ENCODE assay signal across 23 cellular contexts in the genomic region with DNA sequence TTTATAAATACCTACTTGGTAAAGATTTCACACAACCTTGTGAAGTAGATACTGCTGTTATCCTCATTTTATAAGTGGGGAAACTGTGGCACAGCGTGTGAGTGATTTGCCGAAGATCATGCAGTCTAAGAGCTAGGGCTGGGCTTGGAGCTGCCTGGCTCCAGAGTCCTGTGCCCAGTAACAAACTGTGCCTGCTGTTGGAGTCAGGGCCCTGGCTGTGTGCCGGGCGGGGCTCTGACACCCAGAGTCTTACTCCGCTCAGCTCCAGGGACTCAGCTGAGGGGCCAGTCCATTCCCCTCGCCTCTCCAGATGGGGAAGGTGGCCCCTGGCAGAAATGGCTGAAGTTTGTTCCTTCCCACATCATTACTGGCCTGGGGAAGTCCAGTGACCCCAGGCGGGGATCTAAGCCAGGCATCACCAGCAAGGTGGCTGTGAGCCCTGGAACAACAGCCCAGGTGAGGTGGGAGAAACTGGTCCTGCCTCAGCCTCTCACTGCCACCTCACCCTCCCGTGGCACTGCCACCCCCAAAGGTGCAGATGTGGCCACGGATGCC.
"Had no signal": no experiment of that assay in that cellular context is flagged by ENCODE, and none has a peak within 500 bp of the region (broad histone marks: within the 10 kb centered on the region; RNA-seq: fewer than 3 reads in every experiment).

No MANE protein-coding gene starts in this region.

- H3K27ac ChIP-seq: KMS-11, SJSA1 had no signal

- H3K9me3 Mint-ChIP-seq: activated B cell treated with CpG ODN at 0.5 μM for 24 hours; activated CD4-positive, alpha-beta memory T cell treated with anti-CD3 and anti-CD28 coated beads for 36 hours; activated CD4-positive, alpha-beta T cell treated with anti-CD3 and anti-CD28 coated beads, Interleukin-2, amount 10 ng/mL, durations not matched to agents 7 days and 5 days; activated naive CD4-positive, alpha-beta T cell treated with anti-CD3 and anti-CD28 coated beads, Interleukin-2, amount 10 ng/mL, durations not matched to agents 7 days and 5 days; activated naive CD8-positive, alpha-beta T cell treated with anti-CD3 and anti-CD28 coated beads for 36 hours; activated T-cell treated with anti-CD3 and anti-CD28 coated beads, Interleukin-2, amount 50 U/mL, for 72 hours; activated T-helper 2 cell treated with anti-CD3 and anti-CD28 coated beads, Interferon-gamma antibody, Interleukin-2, Interleukin-4, amounts not matched to agents 10 μg/mL and 5 μg/mL and 100 μg/mL, durations not matched to agents 14 hours and 24 hours and 36 hours had no signal

- H3K4me1 Mint-ChIP-seq: activated CD4-positive, alpha-beta T cell treated with anti-CD3 and anti-CD28 coated beads, Interleukin-2, amount 10 ng/mL, durations not matched to agents 7 days and 5 days; activated naive CD4-positive, alpha-beta T cell treated with anti-CD3 and anti-CD28 coated beads, Interleukin-2, amount 10 ng/mL, durations not matched to agents 7 days and 5 days; activated naive CD8-positive, alpha-beta T cell treated with anti-CD3 and anti-CD28 coated beads for 36 hours had no signal

- H3K4me3 Mint-ChIP-seq: activated B cell treated with CpG ODN at 0.5 μM for 24 hours; activated CD4-positive, alpha-beta memory T cell treated with anti-CD3 and anti-CD28 coated beads for 36 hours; activated CD4-positive, alpha-beta T cell treated with anti-CD3 and anti-CD28 coated beads, Interleukin-2, amount 10 ng/mL, durations not matched to agents 7 days and 5 days; activated naive CD4-positive, alpha-beta T cell treated with anti-CD3 and anti-CD28 coated beads, Interleukin-2, amount 10 ng/mL, durations not matched to agents 7 days and 5 days; activated naive CD8-positive, alpha-beta T cell treated with anti-CD3 and anti-CD28 coated beads for 36 hours; activated T-cell treated with anti-CD3 and anti-CD28 coated beads, Interleukin-2, amount 50 U/mL, for 72 hours had no signal

- DNase-seq: activated B cell treated with CpG ODN at 0.5 μM for 24 hours; activated CD4-positive, alpha-beta memory T cell treated with anti-CD3 and anti-CD28 coated beads for 36 hours; activated CD4-positive, alpha-beta T cell treated with anti-CD3 and anti-CD28 coated beads, Interleukin-2, amount 10 ng/mL, durations not matched to agents 7 days and 5 days; activated CD8-positive, alpha-beta memory T cell treated with anti-CD3 and anti-CD28 coated beads for 24 hours; activated gamma-delta T cell treated with Interleukin-2 at 50 U/mL for 16 hours; activated naive CD4-positive, alpha-beta T cell treated with anti-CD3 and anti-CD28 coated beads, Interleukin-2, amount 10 ng/mL, durations not matched to agents 7 days and 5 days; activated naive CD8-positive, alpha-beta T cell treated with anti-CD3 and anti-CD28 coated beads for 36 hours; activated T-cell treated with anti-CD3 and anti-CD28 coated beads, Interleukin-2, amount 50 U/mL, for 72 hours; caudate nucleus; NCI-H1092; NCI-H1417; NCI-H1930; NCI-H2107; NCI-H226; NCI-H526; NCI-H82; OCI-M1; SHP77; SW 1271 had no signal

- H3K36me3 Mint-ChIP-seq: activated CD4-positive, alpha-beta memory T cell treated with anti-CD3 and anti-CD28 coated beads for 36 hours; activated naive CD4-positive, alpha-beta T cell treated with anti-CD3 and anti-CD28 coated beads, Interleukin-2, amount 10 ng/mL, durations not matched to agents 7 days and 5 days; activated naive CD8-positive, alpha-beta T cell treated with anti-CD3 and anti-CD28 coated beads for 36 hours had no signal

- ATAC-seq: activated T-cell treated with anti-CD3 and anti-CD28 coated beads, Interleukin-2, amount 50 U/mL, for 72 hours; SK-N-SH treated with all-trans-retinoic acid at 6 μM for 48 hours had no signal

- H3K9me3 ChIP-seq: SJSA1 had no signal

- H3K4me2 ChIP-seq: KMS-11 had no signal

- H3K27me3 ChIP-seq: SJSA1 had no signal

- H3K9ac ChIP-seq: KMS-11 had no signal

- H3K4me3 ChIP-seq: SJSA1 had no signal

- H3K36me3 ChIP-seq: SJSA1 had no signal

- H3K27me3 Mint-ChIP-seq: activated CD4-positive, alpha-beta T cell treated with anti-CD3 and anti-CD28 coated beads, Interleukin-2, amount 10 ng/mL, durations not matched to agents 7 days and 5 days; activated naive CD8-positive, alpha-beta T cell treated with anti-CD3 and anti-CD28 coated beads for 36 hours had no signal

- H3K27ac Mint-ChIP-seq: activated B cell treated with CpG ODN at 0.5 μM for 24 hours; activated CD4-positive, alpha-beta memory T cell treated with anti-CD3 and anti-CD28 coated beads for 36 hours; activated CD4-positive, alpha-beta T cell treated with anti-CD3 and anti-CD28 coated beads, Interleukin-2, amount 10 ng/mL, durations not matched to agents 7 days and 5 days; activated naive CD4-positive, alpha-beta T cell treated with anti-CD3 and anti-CD28 coated beads, Interleukin-2, amount 10 ng/mL, durations not matched to agents 7 days and 5 days; activated naive CD8-positive, alpha-beta T cell treated with anti-CD3 and anti-CD28 coated beads for 36 hours; activated T-cell treated with anti-CD3 and anti-CD28 coated beads, Interleukin-2, amount 50 U/mL, for 72 hours; activated T-helper 2 cell treated with anti-CD3 and anti-CD28 coated beads, Interferon-gamma antibody, Interleukin-2, Interleukin-4, amounts not matched to agents 10 μg/mL and 5 μg/mL and 100 μg/mL, durations not matched to agents 14 hours and 24 hours and 36 hours had no signal
